Comparison of ENCODE assay signal across 13 cellular contexts in the genomic region with DNA sequence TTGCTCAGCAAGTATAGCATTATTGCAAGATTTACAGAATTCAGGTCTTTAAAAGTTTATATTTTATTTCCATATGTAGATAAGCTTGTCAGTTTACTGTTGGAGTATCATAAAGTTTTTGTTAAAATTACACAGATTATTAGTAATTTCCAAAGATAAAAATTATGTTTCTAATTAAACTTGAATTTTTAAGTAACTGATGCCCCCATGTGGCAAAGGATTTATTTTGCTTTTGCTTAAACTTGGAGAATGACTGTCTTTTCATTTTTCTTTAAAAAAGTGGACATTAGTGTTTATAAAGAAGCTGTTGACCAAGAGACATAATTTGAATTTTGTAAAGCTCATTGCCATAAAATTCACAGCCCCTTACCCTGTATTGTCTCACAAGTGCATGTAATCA. TPM values are rescaled to one million over a fixed set of nuclear protein-coding genes. Genes with fewer than 3 reads are reported as not detected.
DNase-seq lines count a peak whose midpoint lies in the region; ATAC-seq, FAIRE-seq and TF ChIP-seq lines count a peak whose summit lies in the region.
"Had no signal": no experiment of that assay in that cellular context is flagged by ENCODE, and none has a peak within 500 bp of the region (broad histone marks: within the 10 kb centered on the region; RNA-seq: fewer than 3 reads in every experiment).

No MANE protein-coding gene starts in this region.

- DNase-seq in EH (ENCODE audit: low read depth) (peak; percentile 16), RCC 7860 (ENCODE audit: low spot score) (no peak), fibroblast of pulmonary artery (ENCODE audit: low read depth) (peak; percentile 46), MG63 (no peak)
- no peak for DNase-seq in activated naive CD4-positive, alpha-beta T cell (lab: John Stamatoyannopoulos, UW)
- DNase-seq: activated effector memory CD4-positive, alpha-beta T cell treated with anti-CD3 and anti-CD28 coated beads, Interleukin-2, amount 50 U/mL, for 16 hours; CD4-positive, alpha-beta T cell; colonic mucosa; MV-4-11 had no signal

- peak; percentile 42 for TF ChIP-seq CTCF in 22Rv1 (IDR thresholded peaks at IDR 0.05)
- peak; percentile 37 for TF ChIP-seq CTCF in fibroblast of pulmonary artery (IDR thresholded peaks at IDR 0.05; ENCODE audit: low read length, missing control alignments)

- no peaks in the 10 kb centered on the region for H3K27me3 ChIP-seq in MG63
- H3K27me3 ChIP-seq: colonic mucosa, tibial nerve had no signal

- H3K36me3 ChIP-seq in MG63, result peaks cover 39% of the 10 kb centered on the region
- H3K36me3 ChIP-seq: colonic mucosa had no signal

- no peak for ATAC-seq in GM21529 (IDR thresholded peaks at IDR 0.05; ENCODE audit: unreplicated experiment)
- no peak for ATAC-seq in GM18873 (IDR thresholded peaks at IDR 0.05; ENCODE audit: low FRiP score, unreplicated experiment)

- H3K27ac ChIP-seq in 22Rv1, result no peak overlapping the region
- H3K27ac ChIP-seq: colonic mucosa, tibial nerve had no signal

- H3K4me3 ChIP-seq in fibroblast of pulmonary artery (replicated peaks; ENCODE audit: low read depth, low read length) (no peak overlapping the region), MG63 (no peak overlapping the region)
- H3K4me3 ChIP-seq: colonic mucosa, tibial nerve had no signal

- peaks cover 7% of the 10 kb centered on the region for H3K9me3 ChIP-seq in MG63
- H3K9me3 ChIP-seq: colonic mucosa, tibial nerve had no signal

- peak; percentile 45 for FAIRE-seq in RCC 7860 (lab: Jason Lieb, UNC)

RNA-seq across cellular contexts. Expression of a gene that starts 45.8 kb away (rescaled TPM):
- 8.5 and 11.0 TPM in 2 replicates for total RNA-seq in MG63 (2014; rRNA removed; shearing (Covaris generic); ENCODE audit: low replicate concordance)

Comparison
In these comparisons a context has a peak if more than half of its experiments do, and no peak if none do; other contexts are left out.
1. DNase-seq: peak in EH (single experiment) and fibroblast of pulmonary artery (single experiment); none in RCC 7860 (single experiment), activated naive CD4-positive, alpha-beta T cell (0 of 4) and MG63 (single experiment).